Comparison of ENCODE assay signal across 1 cellular context in the genomic region with DNA sequence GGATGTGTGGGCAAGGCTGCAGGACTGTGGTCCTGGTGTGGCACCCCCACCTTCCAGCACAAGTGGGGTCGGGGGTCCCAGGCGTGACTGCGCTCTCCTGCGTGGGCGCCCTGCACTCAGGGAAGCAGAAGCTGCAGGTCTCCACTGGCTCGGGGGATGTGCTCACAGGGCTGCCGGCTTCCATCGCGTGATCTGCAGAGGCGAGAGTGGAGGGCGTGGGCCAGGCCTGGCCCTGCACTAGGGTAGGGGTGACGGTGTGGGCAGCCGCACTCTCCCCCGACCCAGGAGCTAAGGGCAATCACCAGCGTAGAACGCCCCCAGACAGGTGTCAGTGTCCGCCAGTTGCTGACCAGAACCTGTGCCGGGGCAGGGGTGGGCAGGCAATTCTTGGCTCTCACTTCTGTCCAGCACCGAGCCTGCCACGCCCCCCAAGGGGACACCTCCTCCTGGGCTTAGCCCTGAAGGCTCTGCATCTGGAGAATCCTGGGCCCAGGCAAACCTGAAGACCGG.
TF ChIP-seq lines count a peak whose summit lies in the region.

No MANE protein-coding gene starts in this region.

TF ChIP-seq in GM12878, 131 proteins besides CTCF, POLR2A, EP300 and RAD21:
- TF ChIP-seq ZBED1 (IDR thresholded peaks at IDR 0.05; ENCODE audit: borderline replicate concordance) = no peak
- TF ChIP-seq JUNB (IDR thresholded peaks at IDR 0.05) = no peak
- no peak for TF ChIP-seq CBFB (IDR thresholded peaks at IDR 0.05; ENCODE audit: low read depth)
- TF ChIP-seq, protein P1, sequence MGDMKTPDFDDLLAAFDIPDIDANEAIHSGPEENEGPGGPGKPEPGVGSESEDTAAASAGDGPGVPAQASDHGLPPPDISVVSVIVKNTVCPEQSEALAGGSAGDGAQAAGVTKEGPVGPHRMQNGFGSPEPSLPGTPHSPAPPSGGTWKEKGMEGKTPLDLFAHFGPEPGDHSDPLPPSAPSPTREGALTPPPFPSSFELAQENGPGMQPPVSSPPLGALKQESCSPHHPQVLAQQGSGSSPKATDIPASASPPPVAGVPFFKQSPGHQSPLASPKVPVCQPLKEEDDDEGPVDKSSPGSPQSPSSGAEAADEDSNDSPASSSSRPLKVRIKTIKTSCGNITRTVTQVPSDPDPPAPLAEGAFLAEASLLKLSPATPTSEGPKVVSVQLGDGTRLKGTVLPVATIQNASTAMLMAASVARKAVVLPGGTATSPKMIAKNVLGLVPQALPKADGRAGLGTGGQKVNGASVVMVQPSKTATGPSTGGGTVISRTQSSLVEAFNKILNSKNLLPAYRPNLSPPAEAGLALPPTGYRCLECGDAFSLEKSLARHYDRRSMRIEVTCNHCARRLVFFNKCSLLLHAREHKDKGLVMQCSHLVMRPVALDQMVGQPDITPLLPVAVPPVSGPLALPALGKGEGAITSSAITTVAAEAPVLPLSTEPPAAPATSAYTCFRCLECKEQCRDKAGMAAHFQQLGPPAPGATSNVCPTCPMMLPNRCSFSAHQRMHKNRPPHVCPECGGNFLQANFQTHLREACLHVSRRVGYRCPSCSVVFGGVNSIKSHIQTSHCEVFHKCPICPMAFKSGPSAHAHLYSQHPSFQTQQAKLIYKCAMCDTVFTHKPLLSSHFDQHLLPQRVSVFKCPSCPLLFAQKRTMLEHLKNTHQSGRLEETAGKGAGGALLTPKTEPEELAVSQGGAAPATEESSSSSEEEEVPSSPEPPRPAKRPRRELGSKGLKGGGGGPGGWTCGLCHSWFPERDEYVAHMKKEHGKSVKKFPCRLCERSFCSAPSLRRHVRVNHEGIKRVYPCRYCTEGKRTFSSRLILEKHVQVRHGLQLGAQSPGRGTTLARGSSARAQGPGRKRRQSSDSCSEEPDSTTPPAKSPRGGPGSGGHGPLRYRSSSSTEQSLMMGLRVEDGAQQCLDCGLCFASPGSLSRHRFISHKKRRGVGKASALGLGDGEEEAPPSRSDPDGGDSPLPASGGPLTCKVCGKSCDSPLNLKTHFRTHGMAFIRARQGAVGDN (IDR thresholded peaks at IDR 0.05) = no peak
- TF ChIP-seq, protein P2, sequence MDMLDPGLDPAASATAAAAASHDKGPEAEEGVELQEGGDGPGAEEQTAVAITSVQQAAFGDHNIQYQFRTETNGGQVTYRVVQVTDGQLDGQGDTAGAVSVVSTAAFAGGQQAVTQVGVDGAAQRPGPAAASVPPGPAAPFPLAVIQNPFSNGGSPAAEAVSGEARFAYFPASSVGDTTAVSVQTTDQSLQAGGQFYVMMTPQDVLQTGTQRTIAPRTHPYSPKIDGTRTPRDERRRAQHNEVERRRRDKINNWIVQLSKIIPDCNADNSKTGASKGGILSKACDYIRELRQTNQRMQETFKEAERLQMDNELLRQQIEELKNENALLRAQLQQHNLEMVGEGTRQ (IDR thresholded peaks at IDR 0.05; ENCODE audit: borderline replicate concordance, low read depth, low read length) = no peak
- no peak for TF ChIP-seq EED (IDR thresholded peaks at IDR 0.05; ENCODE audit: low read depth)
- no peak for TF ChIP-seq RBBP5 (conservative IDR thresholded peaks at IDR 0.05)
- TF ChIP-seq, protein P3, sequence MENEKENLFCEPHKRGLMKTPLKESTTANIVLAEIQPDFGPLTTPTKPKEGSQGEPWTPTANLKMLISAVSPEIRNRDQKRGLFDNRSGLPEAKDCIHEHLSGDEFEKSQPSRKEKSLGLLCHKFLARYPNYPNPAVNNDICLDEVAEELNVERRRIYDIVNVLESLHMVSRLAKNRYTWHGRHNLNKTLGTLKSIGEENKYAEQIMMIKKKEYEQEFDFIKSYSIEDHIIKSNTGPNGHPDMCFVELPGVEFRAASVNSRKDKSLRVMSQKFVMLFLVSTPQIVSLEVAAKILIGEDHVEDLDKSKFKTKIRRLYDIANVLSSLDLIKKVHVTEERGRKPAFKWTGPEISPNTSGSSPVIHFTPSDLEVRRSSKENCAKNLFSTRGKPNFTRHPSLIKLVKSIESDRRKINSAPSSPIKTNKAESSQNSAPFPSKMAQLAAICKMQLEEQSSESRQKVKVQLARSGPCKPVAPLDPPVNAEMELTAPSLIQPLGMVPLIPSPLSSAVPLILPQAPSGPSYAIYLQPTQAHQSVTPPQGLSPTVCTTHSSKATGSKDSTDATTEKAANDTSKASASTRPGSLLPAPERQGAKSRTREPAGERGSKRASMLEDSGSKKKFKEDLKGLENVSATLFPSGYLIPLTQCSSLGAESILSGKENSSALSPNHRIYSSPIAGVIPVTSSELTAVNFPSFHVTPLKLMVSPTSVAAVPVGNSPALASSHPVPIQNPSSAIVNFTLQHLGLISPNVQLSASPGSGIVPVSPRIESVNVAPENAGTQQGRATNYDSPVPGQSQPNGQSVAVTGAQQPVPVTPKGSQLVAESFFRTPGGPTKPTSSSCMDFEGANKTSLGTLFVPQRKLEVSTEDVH (IDR thresholded peaks at IDR 0.05; ENCODE audit: low read depth, partially characterized antibody) = no peak
